Comparison of ENCODE assay signal across 1 cellular context in the genomic region with DNA sequence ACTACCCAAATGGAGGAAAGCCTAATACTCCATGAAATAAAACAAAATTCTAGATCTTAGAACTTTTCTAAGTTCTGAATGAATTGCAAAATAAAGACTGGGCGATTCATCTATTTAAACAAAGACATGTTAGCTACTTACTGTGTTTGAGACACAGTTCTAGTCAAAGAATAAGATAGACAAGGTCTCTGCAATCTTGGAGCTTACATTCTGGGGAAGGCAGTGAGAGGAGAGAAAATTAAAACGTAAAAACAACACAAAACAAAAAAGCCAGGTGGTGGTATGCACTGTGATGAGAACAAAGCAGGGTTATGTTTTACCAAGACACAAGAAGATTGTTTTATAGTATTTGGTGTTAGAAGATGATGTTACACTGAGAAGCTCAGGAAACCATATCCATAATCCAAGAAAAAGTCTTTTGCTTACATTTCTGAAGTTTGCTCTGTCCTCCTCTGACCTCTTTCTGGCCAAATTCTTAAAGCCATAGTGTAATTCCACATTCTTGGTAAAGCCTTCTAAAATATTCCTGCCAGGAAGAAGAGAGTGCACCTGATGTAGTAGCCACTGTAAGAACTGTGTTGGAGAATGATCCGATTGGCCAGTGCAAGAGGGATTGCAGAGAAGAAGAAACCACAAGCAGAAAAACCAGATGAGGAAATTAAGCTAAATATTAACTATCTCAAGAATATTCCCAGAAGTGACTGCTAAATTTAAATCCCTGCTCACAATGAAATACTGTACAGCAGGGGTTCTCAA.
TF ChIP-seq lines count a peak whose summit lies in the region.

No MANE protein-coding gene starts in this region.

TF ChIP-seq in GM23338, 12 proteins besides CTCF, POLR2A, EP300 and RAD21:
- no peak for TF ChIP-seq REST (IDR thresholded peaks at IDR 0.05; ENCODE audit: unreplicated experiment)
- no peak for TF ChIP-seq POLR2AphosphoS5 (IDR thresholded peaks at IDR 0.05; ENCODE audit: low read depth)
- no peak for TF ChIP-seq ETS1 (IDR thresholded peaks at IDR 0.05)
- TF ChIP-seq STAT1 (IDR thresholded peaks at IDR 0.05; ENCODE audit: unreplicated experiment), result no peak
- no peak for TF ChIP-seq EZH2 (IDR thresholded peaks at IDR 0.05; ENCODE audit: low read depth, unreplicated experiment)
- no peak for TF ChIP-seq CREB1 (CRISPR knock-in tag; IDR thresholded peaks at IDR 0.05; ENCODE audit: low read depth)
- no peak for TF ChIP-seq NANOG (IDR thresholded peaks at IDR 0.05; ENCODE audit: borderline replicate concordance)
- TF ChIP-seq, protein P1, sequence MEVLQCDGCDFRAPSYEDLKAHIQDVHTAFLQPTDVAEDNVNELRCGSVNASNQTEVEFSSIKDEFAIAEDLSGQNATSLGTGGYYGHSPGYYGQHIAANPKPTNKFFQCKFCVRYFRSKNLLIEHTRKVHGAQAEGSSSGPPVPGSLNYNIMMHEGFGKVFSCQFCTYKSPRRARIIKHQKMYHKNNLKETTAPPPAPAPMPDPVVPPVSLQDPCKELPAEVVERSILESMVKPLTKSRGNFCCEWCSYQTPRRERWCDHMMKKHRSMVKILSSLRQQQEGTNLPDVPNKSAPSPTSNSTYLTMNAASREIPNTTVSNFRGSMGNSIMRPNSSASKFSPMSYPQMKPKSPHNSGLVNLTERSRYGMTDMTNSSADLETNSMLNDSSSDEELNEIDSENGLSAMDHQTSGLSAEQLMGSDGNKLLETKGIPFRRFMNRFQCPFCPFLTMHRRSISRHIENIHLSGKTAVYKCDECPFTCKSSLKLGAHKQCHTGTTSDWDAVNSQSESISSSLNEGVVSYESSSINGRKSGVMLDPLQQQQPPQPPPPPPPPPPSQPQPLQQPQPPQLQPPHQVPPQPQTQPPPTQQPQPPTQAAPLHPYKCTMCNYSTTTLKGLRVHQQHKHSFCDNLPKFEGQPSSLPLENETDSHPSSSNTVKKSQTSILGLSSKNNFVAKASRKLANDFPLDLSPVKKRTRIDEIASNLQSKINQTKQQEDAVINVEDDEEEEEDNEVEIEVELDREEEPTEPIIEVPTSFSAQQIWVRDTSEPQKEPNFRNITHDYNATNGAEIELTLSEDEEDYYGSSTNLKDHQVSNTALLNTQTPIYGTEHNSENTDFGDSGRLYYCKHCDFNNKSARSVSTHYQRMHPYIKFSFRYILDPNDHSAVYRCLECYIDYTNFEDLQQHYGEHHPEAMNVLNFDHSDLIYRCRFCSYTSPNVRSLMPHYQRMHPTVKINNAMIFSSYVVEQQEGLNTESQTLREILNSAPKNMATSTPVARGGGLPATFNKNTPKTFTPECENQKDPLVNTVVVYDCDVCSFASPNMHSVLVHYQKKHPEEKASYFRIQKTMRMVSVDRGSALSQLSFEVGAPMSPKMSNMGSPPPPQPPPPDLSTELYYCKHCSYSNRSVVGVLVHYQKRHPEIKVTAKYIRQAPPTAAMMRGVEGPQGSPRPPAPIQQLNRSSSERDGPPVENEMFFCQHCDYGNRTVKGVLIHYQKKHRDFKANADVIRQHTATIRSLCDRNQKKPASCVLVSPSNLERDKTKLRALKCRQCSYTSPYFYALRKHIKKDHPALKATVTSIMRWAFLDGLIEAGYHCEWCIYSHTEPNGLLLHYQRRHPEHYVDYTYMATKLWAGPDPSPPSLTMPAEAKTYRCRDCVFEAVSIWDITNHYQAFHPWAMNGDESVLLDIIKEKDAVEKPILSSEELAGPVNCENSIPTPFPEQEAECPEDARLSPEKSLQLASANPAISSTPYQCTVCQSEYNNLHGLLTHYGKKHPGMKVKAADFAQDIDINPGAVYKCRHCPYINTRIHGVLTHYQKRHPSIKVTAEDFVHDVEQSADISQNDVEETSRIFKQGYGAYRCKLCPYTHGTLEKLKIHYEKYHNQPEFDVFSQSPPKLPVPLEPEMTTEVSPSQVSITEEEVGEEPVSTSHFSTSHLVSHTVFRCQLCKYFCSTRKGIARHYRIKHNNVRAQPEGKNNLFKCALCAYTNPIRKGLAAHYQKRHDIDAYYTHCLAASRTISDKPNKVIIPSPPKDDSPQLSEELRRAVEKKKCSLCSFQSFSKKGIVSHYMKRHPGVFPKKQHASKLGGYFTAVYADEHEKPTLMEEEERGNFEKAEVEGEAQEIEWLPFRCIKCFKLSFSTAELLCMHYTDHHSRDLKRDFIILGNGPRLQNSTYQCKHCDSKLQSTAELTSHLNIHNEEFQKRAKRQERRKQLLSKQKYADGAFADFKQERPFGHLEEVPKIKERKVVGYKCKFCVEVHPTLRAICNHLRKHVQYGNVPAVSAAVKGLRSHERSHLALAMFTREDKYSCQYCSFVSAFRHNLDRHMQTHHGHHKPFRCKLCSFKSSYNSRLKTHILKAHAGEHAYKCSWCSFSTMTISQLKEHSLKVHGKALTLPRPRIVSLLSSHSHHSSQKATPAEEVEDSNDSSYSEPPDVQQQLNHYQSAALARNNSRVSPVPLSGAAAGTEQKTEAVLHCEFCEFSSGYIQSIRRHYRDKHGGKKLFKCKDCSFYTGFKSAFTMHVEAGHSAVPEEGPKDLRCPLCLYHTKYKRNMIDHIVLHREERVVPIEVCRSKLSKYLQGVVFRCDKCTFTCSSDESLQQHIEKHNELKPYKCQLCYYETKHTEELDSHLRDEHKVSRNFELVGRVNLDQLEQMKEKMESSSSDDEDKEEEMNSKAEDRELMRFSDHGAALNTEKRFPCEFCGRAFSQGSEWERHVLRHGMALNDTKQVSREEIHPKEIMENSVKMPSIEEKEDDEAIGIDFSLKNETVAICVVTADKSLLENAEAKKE (CRISPR knock-in tag; IDR thresholded peaks at IDR 0.05), result no peak
- TF ChIP-seq ZNF331 (CRISPR knock-in tag; IDR thresholded peaks at IDR 0.05; ENCODE audit: low read depth), result no peak
- no peak for TF ChIP-seq ZNF114 (CRISPR knock-in tag; IDR thresholded peaks at IDR 0.05)
- TF ChIP-seq EZH2phosphoT487 (IDR thresholded peaks at IDR 0.05; ENCODE audit: unreplicated experiment), result no peak
- no peak for TF ChIP-seq JUNB (IDR thresholded peaks at IDR 0.05; ENCODE audit: unreplicated experiment)
